29 cellular contexts compared by ENCODE assay signal in the genomic region with DNA sequence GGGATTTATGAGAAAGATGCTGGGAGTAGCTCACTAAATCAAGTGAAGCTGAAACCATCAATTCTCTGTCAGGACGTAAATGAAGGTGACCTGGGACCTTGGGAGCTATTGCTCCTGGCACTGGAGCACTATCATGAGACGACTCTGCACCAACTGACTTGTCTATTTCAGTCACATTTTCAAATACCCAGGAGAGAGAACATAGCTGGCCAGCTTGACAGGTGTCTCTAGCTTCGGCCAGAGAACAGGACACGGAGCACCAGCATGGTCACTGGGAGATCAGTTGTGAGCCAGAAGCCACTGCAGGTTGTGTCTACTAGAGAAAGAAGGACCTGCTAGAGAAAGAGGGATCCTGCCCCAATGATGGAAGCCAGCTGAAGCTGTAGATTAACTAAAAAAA. TPM values are rescaled to one million over a fixed set of nuclear protein-coding genes. Genes with fewer than 3 reads are reported as not detected.
"Had no signal": no experiment of that assay in that cellular context is flagged by ENCODE, and none has a peak within 500 bp of the region (broad histone marks: within the 10 kb centered on the region; RNA-seq: fewer than 3 reads in every experiment).

No MANE protein-coding gene starts in this region.

- DNase-seq: activated CD4-positive, alpha-beta memory T cell treated with anti-CD3 and anti-CD28 coated beads, Interleukin-2, amount 10 ng/mL, durations not matched to agents 7 days and 5 days; activated CD4-positive, alpha-beta T cell treated with anti-CD3 and anti-CD28 coated beads for 1 hour; activated CD4-positive, alpha-beta T cell treated with anti-CD3 and anti-CD28 coated beads for 4 hours; activated CD4-positive, alpha-beta T cell treated with anti-CD3 and anti-CD28 coated beads, Interleukin-2, amount 10 ng/mL, durations not matched to agents 7 days and 5 days; activated CD4-positive, alpha-beta T cell treated with anti-CD3 and anti-CD28 coated beads, Interleukin-2, amount 50 U/mL, for 4 hours; activated CD8-positive, alpha-beta memory T cell treated with anti-CD3 and anti-CD28 coated beads, Interleukin-2, amount 50 U/mL, for 48 hours; activated gamma-delta T cell; activated naive CD4-positive, alpha-beta T cell; activated naive CD4-positive, alpha-beta T cell treated with anti-CD3 and anti-CD28 coated beads, Interleukin-2, amount 10 ng/mL, durations not matched to agents 7 days and 5 days; activated T-cell treated with anti-CD3 and anti-CD28 coated beads for 4 hours; activated T-cell treated with anti-CD3 and anti-CD28 coated beads, Interleukin-2, amount 50 U/mL, for 24 hours; activated T-cell treated with anti-CD3 and anti-CD28 coated beads, Interleukin-2, amount 50 U/mL, for 72 hours; amniotic stem cell; anterior cingulate cortex; brain microvascular endothelial cell; colonic mucosa; effector CD8-positive, alpha-beta T cell; foreskin fibroblast; glutamatergic neuron; T-helper 2 cell had no signal

- H3K27me3 ChIP-seq: brain microvascular endothelial cell, colonic mucosa had no signal

- ATAC-seq: activated naive CD4-positive, alpha-beta T cell treated with anti-CD3 and anti-CD28 coated beads, Interleukin-2, amount 50 U/mL, for 72 hours; activated T-cell treated with anti-CD3 and anti-CD28 coated beads, Interleukin-2, amount 50 U/mL, for 72 hours; WTC11 had no signal

- H3K27ac ChIP-seq: brain microvascular endothelial cell, colonic mucosa, epithelial cell of prostate had no signal

- H3K36me3 ChIP-seq: brain microvascular endothelial cell, colonic mucosa had no signal

- H3K9me3 ChIP-seq: colonic mucosa had no signal

- H3K4me1 ChIP-seq: colonic mucosa had no signal

- H3K4me3 ChIP-seq: colonic mucosa had no signal

RNA-seq across cellular contexts. Expression of gene ATOH7, which starts 17.4 kb away (rescaled TPM):
- total RNA-seq: activated CD4-positive, alpha-beta memory T cell treated with anti-CD3 and anti-CD28 coated beads, Interleukin-2, amount 10 ng/mL, durations not matched to agents 7 days and 5 days; activated CD4-positive, alpha-beta T cell treated with anti-CD3 and anti-CD28 coated beads, Interleukin-2, amount 10 ng/mL, durations not matched to agents 7 days and 5 days; activated naive CD4-positive, alpha-beta T cell treated with anti-CD3 and anti-CD28 coated beads, Interleukin-2, amount 50 U/mL, for 72 hours; activated T-cell treated with anti-CD3 and anti-CD28 coated beads, Interleukin-2, amount 50 U/mL, for 72 hours; astrocyte; bronchial epithelial cell; cardiac septum; dermis microvascular lymphatic vessel endothelial cell; endothelial cell of umbilical vein; T-helper 1 cell treated with Interleukin-12 subunit alpha and Interleukin-12 subunit beta and Interleukin-4 antibody, amounts not matched to agents 30 ng/mL and 1 ng/mL, for 36 hours had no signal
- polyA plus RNA-seq: endothelial cell of umbilical vein had no signal
